Comparison of ENCODE assay signal across 9 cellular contexts in the genomic region with DNA sequence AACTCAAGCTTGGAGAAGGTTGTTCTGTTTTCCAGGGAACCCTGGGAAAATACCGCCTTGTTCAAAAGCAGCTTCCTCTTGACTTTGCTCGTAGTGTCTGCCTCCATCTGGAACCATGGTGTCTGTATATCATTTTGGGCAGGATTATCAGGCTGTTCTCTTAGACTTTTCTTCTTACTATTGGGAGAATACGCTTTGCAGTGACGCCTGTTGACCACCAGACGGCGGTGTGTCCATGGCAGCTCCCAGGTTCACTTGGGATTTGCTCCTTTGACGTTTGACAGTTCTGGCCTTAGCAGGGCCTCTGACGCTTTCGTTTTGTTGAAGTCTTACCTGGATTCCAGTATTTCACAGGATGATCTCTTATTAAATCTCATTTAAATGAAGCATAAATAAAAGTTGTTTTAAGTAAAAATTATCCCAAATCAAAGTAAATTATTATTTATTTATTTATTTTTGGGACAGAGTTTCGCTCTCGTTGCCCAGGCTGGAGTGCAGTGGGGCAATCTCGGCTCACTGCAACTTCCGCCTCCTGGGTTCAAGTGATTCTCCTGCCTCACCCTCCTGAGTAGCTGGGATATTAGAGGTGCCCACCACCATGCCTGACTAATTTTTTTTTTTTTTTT. TPM values are rescaled to one million over a fixed set of nuclear protein-coding genes. Genes with fewer than 3 reads are reported as not detected.
DNase-seq lines count a peak whose midpoint lies in the region; ATAC-seq, FAIRE-seq and TF ChIP-seq lines count a peak whose summit lies in the region.
"Had no signal": no experiment of that assay in that cellular context is flagged by ENCODE, and none has a peak within 500 bp of the region (broad histone marks: within the 10 kb centered on the region; RNA-seq: fewer than 3 reads in every experiment).

No MANE protein-coding gene starts in this region.

- intact Hi-C loops in mammary epithelial cell (cut with micrococcal nuclease), result loop anchor here (1.0 to 5.0 kb wide), 4 partner anchors 227 to 1216 kb away; a partner anchor contains a TSS

- in situ Hi-C loops in mammary epithelial cell (cut with MboI; ENCODE audit: low sequenced_read_pairs in 2 of 2), result loop anchor here (25.0 kb wide), 2 partner anchors 326 to 451 kb away; no protein-coding TSS in a partner anchor

- H3K79me2 ChIP-seq in mammary epithelial cell (ENCODE audit: insufficient read depth, low read length) (no peaks in the 10 kb centered on the region), keratinocyte (ENCODE audit: control insufficient read depth, insufficient read depth, low read length) (peaks cover 2% of the 10 kb centered on the region)

- CTCF ChIA-PET in T-cell (lab: Charles Lee) (interaction anchor here in 1 of 2 donors (0.7 to 1.2 kb wide), 5 partner anchors 8 to 287 kb away, joined by 3 to 6 read pairs (median 5); no protein-coding TSS in a partner anchor), mammary epithelial cell (lab: Charles Lee; ENCODE audit: low non-redundant PET) (interaction anchor here (0.7 kb wide), 1 partner anchor 1216 kb away, joined by 6 read pairs; no protein-coding TSS in a partner anchor)

- H3K9me3 ChIP-seq in mammary epithelial cell (replicated peaks; ENCODE audit: insufficient read depth, low read length) (no peaks in the 10 kb centered on the region), keratinocyte (ENCODE audit: control insufficient read depth, low read depth, low read length) (no peaks in the 10 kb centered on the region)
- H3K9me3 ChIP-seq: SJSA1 had no signal

- peaks cover 0 to 4% (median 3%) of the 10 kb centered on the region in 3 donors for H3K4me1 Mint-ChIP-seq in T-cell

- peak; percentile 48 for ATAC-seq in GM21381 (IDR thresholded peaks at IDR 0.05; ENCODE audit: unreplicated experiment)
- ATAC-seq in T-cell (replicated peaks in 1 of 4), result no peak
- no peak for ATAC-seq in HG03095 (IDR thresholded peaks at IDR 0.05; ENCODE audit: unreplicated experiment)

- H3K4me3 ChIP-seq in NB4 (ENCODE audit: low read depth, low read length) (no peak overlapping the region), mammary epithelial cell (replicated peaks in 1 of 3; ENCODE audit: insufficient read depth in 1 of 3, low read depth in 2 of 3, low read length in 3 of 3) (no peak overlapping the region), keratinocyte (ENCODE audit: control insufficient read depth in 2 of 3, extremely low read depth in 1 of 3, insufficient read depth in 2 of 3, low read depth in 1 of 3, low read length in 3 of 3) (no peak overlapping the region)
- H3K4me3 ChIP-seq: SJSA1 had no signal

- H3K27ac ChIP-seq in mammary epithelial cell (ENCODE audit: insufficient read depth, low read depth, low read length) (no peak overlapping the region), keratinocyte (ENCODE audit: control insufficient read depth, insufficient read depth, low read length) (no peak overlapping the region)
- H3K27ac ChIP-seq: SJSA1 had no signal

- H2AFZ ChIP-seq in mammary epithelial cell (ENCODE audit: low read depth, low read length), result no peak overlapping the region
- H2AFZ ChIP-seq in keratinocyte (ENCODE audit: control insufficient read depth, low read length), result no peak overlapping the region

- POLR2A ChIA-PET in T-cell (lab: Charles Lee), result no interaction called here

- no peaks in the 10 kb centered on the region for H3K27me3 Mint-ChIP-seq in T-cell

- no peak overlapping the region for H3K27ac Mint-ChIP-seq in T-cell

- no peaks in the 10 kb centered on the region for H3K36me3 ChIP-seq in mammary epithelial cell (ENCODE audit: insufficient read depth, low read length)
- H3K36me3 ChIP-seq in keratinocyte (ENCODE audit: control insufficient read depth in 2 of 2, extremely low read depth in 1 of 2, insufficient read depth in 2 of 2, low read length in 2 of 2), result peaks cover 11 to 16% of the 10 kb centered on the region in 2 experiments

- DNase-seq in COLO668 (lab: John Stamatoyannopoulos, UW; ENCODE audit: unreplicated experiment) (peak; percentile 43), NB4 (ENCODE audit: low read depth) (peak; percentile 69), T-cell (peak in 23 of 34 experiments; percentile 3 to 38 (median 20)), mammary epithelial cell (peak; percentile 45), keratinocyte (ENCODE audit: low read depth, low spot score) (peak; percentile 32)
- DNase-seq in stimulated activated CD4-positive, alpha-beta T cell treated with anti-CD3 and anti-CD28 coated beads, Interleukin-4, amount 100 ng/mL, for 24 hours, result peak; percentile 48

- H3K9me3 Mint-ChIP-seq in T-cell, result no peaks in the 10 kb centered on the region

- no peaks in the 10 kb centered on the region for H3K4me1 ChIP-seq in mammary epithelial cell (ENCODE audit: insufficient read depth, low read length)
- H3K4me1 ChIP-seq in keratinocyte (ENCODE audit: control insufficient read depth, extremely low read depth, insufficient read depth, low read length), result no peaks in the 10 kb centered on the region

- H3K9ac ChIP-seq in mammary epithelial cell (ENCODE audit: insufficient read depth, low read length) (no peak overlapping the region), keratinocyte (ENCODE audit: control insufficient read depth, extremely low read depth, insufficient read depth, low read length) (no peak overlapping the region)

- H4K20me1 ChIP-seq in mammary epithelial cell (ENCODE audit: insufficient read depth, low read length), result no peaks in the 10 kb centered on the region
- H4K20me1 ChIP-seq in keratinocyte (ENCODE audit: control insufficient read depth, extremely low read depth, insufficient read depth, low read length), result no peaks in the 10 kb centered on the region

- TF ChIP-seq POLR2A in NB4 (IDR thresholded peaks at IDR 0.05; ENCODE audit: extremely low read depth, insufficient read length), result no peak

- FAIRE-seq in keratinocyte (lab: Jason Lieb, UNC), result peak; percentile 86

- no peak overlapping the region for H3K4me3 Mint-ChIP-seq in T-cell

- peak; percentile 96 for TF ChIP-seq CTCF in NB4 (IDR thresholded peaks at IDR 0.05; ENCODE audit: low read depth, low read length)
- TF ChIP-seq CTCF in mammary epithelial cell (conservative IDR thresholded peaks at IDR 0.05 in 1 of 2, IDR thresholded peaks at IDR 0.05 in 1 of 2; ENCODE audit: extremely low read depth in 1 of 2, insufficient read depth in 1 of 2, low read depth in 1 of 2, low read length in 2 of 2), result peak; percentile 99 to 100
- peak; percentile 96 to 100 (median 99) for TF ChIP-seq CTCF in keratinocyte (optimal IDR thresholded peaks at IDR 0.05 in 1 of 3, IDR thresholded peaks at IDR 0.05 in 1 of 3, conservative IDR thresholded peaks at IDR 0.05 in 1 of 3; ENCODE audit: extremely low read depth in 1 of 3, insufficient read depth in 2 of 3, low read length in 3 of 3)

- H3K27me3 ChIP-seq in mammary epithelial cell (ENCODE audit: insufficient read depth, low read length) (no peaks in the 10 kb centered on the region), keratinocyte (ENCODE audit: control insufficient read depth, extremely low read depth, insufficient read depth, low read length) (no peaks in the 10 kb centered on the region)
- H3K27me3 ChIP-seq: SJSA1 had no signal

- BruUV-seq in mammary epithelial cell (replicated peaks; lab: Mats Ljungman, UMichigan), result no TSS peak

- 51% methylated on average over 13 of the region's 13 CpGs for WGBS in mammary epithelial cell (ENCODE audit: low coverage, missing lambda C conversion rate)

- no peaks in the 10 kb centered on the region for H3K9me1 ChIP-seq in keratinocyte (ENCODE audit: control insufficient read depth, extremely low read depth, insufficient read depth, low read length)

- dilution Hi-C loops in mammary epithelial cell (cut with HindIII; ENCODE audit: low sequenced_read_pairs) (no loop called here), keratinocyte (cut with MboI; ENCODE audit: extremely low pct_ligation_motif_present, low sequenced_read_pairs) (no loop called here)

- H3K4me2 ChIP-seq in mammary epithelial cell (ENCODE audit: insufficient read depth, low read depth, low read length), result no peak overlapping the region
- no peak overlapping the region for H3K4me2 ChIP-seq in keratinocyte (ENCODE audit: control insufficient read depth, extremely low read depth, insufficient read depth, low read depth, low read length)

- peaks cover 34% of the 10 kb centered on the region for H3K36me3 Mint-ChIP-seq in T-cell

RNA-seq across cellular contexts. Expression of a gene that starts 41.8 kb away (rescaled TPM):
- total RNA-seq in T-cell (not detected), mammary epithelial cell (not detected)
- polyA plus RNA-seq in mammary epithelial cell (not detected), keratinocyte (not detected in 3 replicates)
- polyA minus RNA-seq in mammary epithelial cell (not detected), keratinocyte (not detected in 3 replicates)
- polyA plus RNA-seq in keratinocyte (2011; ENCODE audit: low read depth), result not detected
- not detected in 2 replicates for polyA plus RNA-seq in keratinocyte (2011; cell fraction: cytosol; rRNA removed)
- not detected in 2 replicates for polyA plus RNA-seq in keratinocyte (2011; cell fraction: nucleus; rRNA removed)
- not detected in 2 replicates for polyA plus RNA-seq in keratinocyte (2012; ENCODE audit: low replicate concordance)
- polyA minus RNA-seq in keratinocyte (2011; cell fraction: cytosol; rRNA and poly(A)+ RNA removed), result not detected
- polyA minus RNA-seq in keratinocyte (2011; cell fraction: nucleus; rRNA and poly(A)+ RNA removed), result not detected in 2 replicates
